Comparison of ENCODE assay signal across 8 cellular contexts in genomic region chr10:49606981-49607535, GRCh38. TPM values are rescaled to one million over a fixed set of nuclear protein-coding genes. Genes with fewer than 3 reads are reported as not detected.
DNase-seq lines count a peak whose midpoint lies in the region; ATAC-seq, FAIRE-seq and TF ChIP-seq lines count a peak whose summit lies in the region.

No MANE protein-coding gene starts in this region.

- WGBS in pancreas, 2 donors = 2 to 5% methylated on average over 21 to 22 of the region's 22 CpGs
- WGBS in upper lobe of left lung, 2 donors = 2 to 5% methylated on average over 20 to 22 of the region's 22 CpGs

- ATAC-seq in GM21786 (IDR thresholded peaks at IDR 0.05; ENCODE audit: unreplicated experiment) (peak; percentile 76), pancreas (peak in 3 of 4 donors; percentile 82 to 98 (median 86)), upper lobe of left lung (ENCODE audit: low FRiP score in 2 of 2) (peak; percentile 54 to 79)

- H3K4me1 ChIP-seq in CD4-positive, alpha-beta memory T cell (ENCODE audit: insufficient read depth, low read length) = no peaks in the 10 kb centered on the region
- H3K4me1 ChIP-seq in pancreas = peaks cover 0 to 5% (median 3%) of the 10 kb centered on the region in 3 donors
- H3K4me1 ChIP-seq in upper lobe of left lung = peaks cover 11 to 37% (median 19%) of the 10 kb centered on the region in 4 donors

- intact Hi-C loops in CD4-positive, alpha-beta memory T cell (cut with micrococcal nuclease) = no loop called here
- intact Hi-C loops in pancreas (cut with DNase I) = no loop called here

- H3K27me3 ChIP-seq in CD4-positive, alpha-beta memory T cell (ENCODE audit: insufficient read depth, low read length) = peaks cover 20% of the 10 kb centered on the region
- H3K27me3 ChIP-seq in pancreas = peaks cover 0 to 28% (median 5%) of the 10 kb centered on the region in 4 donors
- H3K27me3 ChIP-seq in upper lobe of left lung = peaks cover 0 to 45% (median 21%) of the 10 kb centered on the region in 4 donors

- TF ChIP-seq CTCF in fibroblast of pulmonary artery (IDR thresholded peaks at IDR 0.05; ENCODE audit: low read length, missing control alignments) = no peak
- TF ChIP-seq CTCF in pancreas (IDR thresholded peaks at IDR 0.05) = no peak
- no peak for TF ChIP-seq CTCF in upper lobe of left lung (IDR thresholded peaks at IDR 0.05)

- no peak for FAIRE-seq in pancreas (lab: Jason Lieb, UNC)

- no peak overlapping the region for H3K4me3 Mint-ChIP-seq in CD4-positive, alpha-beta memory T cell

- H3K27me3 Mint-ChIP-seq in CD4-positive, alpha-beta memory T cell = peaks cover 42 to 58% of the 10 kb centered on the region in 2 donors

- peaks cover 0 to 14% (median 9%) of the 10 kb centered on the region in 8 donors for H3K9me3 Mint-ChIP-seq in CD4-positive, alpha-beta memory T cell

- H3K27ac Mint-ChIP-seq in CD4-positive, alpha-beta memory T cell = peak overlapping the region in 1 of 7 donors; percentile 3

- H3K4me3 ChIP-seq in CD4-positive, alpha-beta memory T cell (ENCODE audit: low read length in 2 of 2) = no peak overlapping the region
- H3K4me3 ChIP-seq in fibroblast of pulmonary artery (replicated peaks; ENCODE audit: low read depth, low read length) = no peak overlapping the region
- no peak overlapping the region for H3K4me3 ChIP-seq in pancreas
- H3K4me3 ChIP-seq in upper lobe of left lung = no peak overlapping the region

- H3K4me1 Mint-ChIP-seq in CD4-positive, alpha-beta memory T cell = peaks cover 2 to 18% (median 4%) of the 10 kb centered on the region in 4 donors

- no peaks in the 10 kb centered on the region for H3K36me3 Mint-ChIP-seq in CD4-positive, alpha-beta memory T cell

- CTCF ChIA-PET in CD4-positive, alpha-beta memory T cell (lab: Charles Lee; ENCODE audit: partially characterized antibody) = interaction anchor here (1.2 kb wide), 2 partner anchors 14 to 201 kb away, joined by 3 read pairs; no protein-coding TSS in a partner anchor

- peak; percentile 48 to 61 (median 56) for DNase-seq in CD4-positive, alpha-beta memory T cell
- DNase-seq in NCI-H226 = peak; percentile 86
- peak; percentile 66 for DNase-seq in activated T-cell treated with anti-CD3 and anti-CD28 coated beads for 48 hours (ENCODE audit: low read depth)
- peak; percentile 89 for DNase-seq in fibroblast of pulmonary artery (ENCODE audit: low read depth)
- peak; percentile 27 to 81 (median 64) for DNase-seq in pancreas
- DNase-seq in upper lobe of left lung = peak; percentile 49 to 94
- DNase-seq in NCI-H2081 (lab: John Stamatoyannopoulos, UW) = no peak

- no peaks in the 10 kb centered on the region for H3K36me3 ChIP-seq in CD4-positive, alpha-beta memory T cell (ENCODE audit: insufficient read depth, low read length)
- no peaks in the 10 kb centered on the region for H3K36me3 ChIP-seq in pancreas
- no peaks in the 10 kb centered on the region for H3K36me3 ChIP-seq in upper lobe of left lung

- no peak for TF ChIP-seq POLR2A in upper lobe of left lung (IDR thresholded peaks at IDR 0.05)

- no peaks in the 10 kb centered on the region for H3K9me3 ChIP-seq in CD4-positive, alpha-beta memory T cell (ENCODE audit: control insufficient read depth in 1 of 2, low read length in 2 of 2)
- H3K9me3 ChIP-seq in pancreas (no peaks in the 10 kb centered on the region), upper lobe of left lung (no peaks in the 10 kb centered on the region)

- TF ChIP-seq EP300 in upper lobe of left lung (IDR thresholded peaks at IDR 0.05) = no peak

- POLR2A ChIA-PET in CD4-positive, alpha-beta memory T cell (lab: Charles Lee; ENCODE audit: partially characterized antibody) = no interaction called here

- no peak overlapping the region for H3K27ac ChIP-seq in CD4-positive, alpha-beta memory T cell (ENCODE audit: low read depth, low read length)
- no peak overlapping the region for H3K27ac ChIP-seq in pancreas
- H3K27ac ChIP-seq in upper lobe of left lung = no peak overlapping the region

RNA-seq across cellular contexts. Expression of gene SLC18A3, which starts 3.1 kb away (rescaled TPM):
- total RNA-seq in CD4-positive, alpha-beta memory T cell = not detected
- not detected for polyA plus RNA-seq in CD4-positive, alpha-beta memory T cell
- total RNA-seq in pancreas (under 1 TPM in 1 of 6 donors, not detected in 5; 0.09 TPM), upper lobe of left lung (not detected)
- polyA plus RNA-seq in pancreas = under 1 TPM in 1 of 2 donors, not detected in 1; 0.47 TPM

RNA-seq across cellular contexts. Expression of gene CHAT, which starts 6.8 kb away (rescaled TPM):
- not detected for total RNA-seq in CD4-positive, alpha-beta memory T cell
- not detected for polyA plus RNA-seq in CD4-positive, alpha-beta memory T cell
- total RNA-seq in pancreas = under 1 TPM in 1 of 6 donors, not detected in 5; 0.28 TPM
- polyA plus RNA-seq in pancreas = not detected
- not detected for total RNA-seq in upper lobe of left lung

Comparison
In these comparisons a context has a peak if more than half of its experiments do, and no peak if none do; other contexts are left out.
1. DNase-seq: peak in CD4-positive, alpha-beta memory T cell (5 of 5), NCI-H226 (single experiment), activated T-cell treated with anti-CD3 and anti-CD28 coated beads for 48 hours (single experiment), fibroblast of pulmonary artery (single experiment), pancreas (6 of 6) and upper lobe of left lung (2 of 2); none in NCI-H2081 (0 of 2).
2. Peak in every context shown above with its lines, with median percentiles within 50 percentile points of each other: ATAC-seq.